In the genomic region with DNA sequence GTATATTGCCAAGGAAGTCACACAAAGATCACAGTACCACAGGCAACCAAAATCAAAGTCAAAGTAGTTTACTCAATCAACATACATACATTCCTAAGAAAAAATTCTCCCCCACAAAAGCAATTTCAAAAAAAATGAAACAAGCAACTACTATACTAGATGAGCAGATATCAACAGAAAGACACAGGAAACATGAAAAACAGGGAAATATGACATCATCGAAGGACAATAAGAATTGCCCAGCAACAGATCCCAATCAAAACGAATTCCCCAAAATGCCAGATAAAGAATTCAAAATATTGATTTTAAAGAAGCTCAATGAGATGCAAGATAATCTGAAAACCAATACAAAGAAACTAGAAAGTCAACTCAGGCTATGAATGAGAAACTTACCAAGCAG, we compare ENCODE assay signal across 22 cellular contexts.
DNase-seq lines count a peak whose midpoint lies in the region; ATAC-seq lines count a peak whose summit lies in the region.
"Had no signal": no experiment of that assay in that cellular context is flagged by ENCODE, and none has a peak within 500 bp of the region (broad histone marks: within the 10 kb centered on the region; RNA-seq: fewer than 3 reads in every experiment).

No MANE protein-coding gene starts in this region.

- peaks cover 48% of the 10 kb centered on the region for H3K36me3 Mint-ChIP-seq in T-helper 1 cell treated with Interleukin-12 subunit alpha and Interleukin-12 subunit beta and Interleukin-4 antibody, amounts not matched to agents 30 μg/mL and 1 μg/mL, for 36 hours (ENCODE audit: low read depth)
- H3K36me3 Mint-ChIP-seq in activated naive CD4-positive, alpha-beta T cell treated with anti-CD3 and anti-CD28 coated beads, Interleukin-2, amount 10 ng/mL, durations not matched to agents 7 days and 5 days, result peaks cover 72% of the 10 kb centered on the region
- H3K36me3 Mint-ChIP-seq in activated naive CD4-positive, alpha-beta T cell treated with anti-CD3 and anti-CD28 coated beads, Interleukin-2, amount 50 U/mL, for 72 hours, result peaks cover 20 to 63% of the 10 kb centered on the region in 2 donors
- peaks cover 21% of the 10 kb centered on the region for H3K36me3 Mint-ChIP-seq in activated CD4-positive, alpha-beta memory T cell treated with anti-CD3 and anti-CD28 coated beads for 36 hours
- peaks cover 56% of the 10 kb centered on the region for H3K36me3 Mint-ChIP-seq in activated naive CD8-positive, alpha-beta T cell treated with anti-CD3 and anti-CD28 coated beads, Interleukin-2, amount 10 ng/mL, durations not matched to agents 7 days and 5 days

- ATAC-seq in activated naive CD4-positive, alpha-beta T cell treated with anti-CD3 and anti-CD28 coated beads, Interleukin-2, amount 50 U/mL, for 72 hours, result no peak
- ATAC-seq in activated naive CD8-positive, alpha-beta T cell treated with anti-CD3 and anti-CD28 coated beads, Interleukin-2, amount 10 ng/mL, durations not matched to agents 7 days and 5 days (ENCODE audit: low read depth), result no peak
- ATAC-seq in GM21786 (IDR thresholded peaks at IDR 0.05; ENCODE audit: unreplicated experiment), result no peak
- ATAC-seq: GM23338, PC-3 had no signal

- peak overlapping the region; percentile 82 for H3K27ac Mint-ChIP-seq in T-helper 1 cell treated with Interleukin-12 subunit alpha and Interleukin-12 subunit beta and Interleukin-4 antibody, amounts not matched to agents 30 μg/mL and 1 μg/mL, for 36 hours
- peak overlapping the region; percentile 98 for H3K27ac Mint-ChIP-seq in activated naive CD4-positive, alpha-beta T cell treated with anti-CD3 and anti-CD28 coated beads, Interleukin-2, amount 10 ng/mL, durations not matched to agents 7 days and 5 days
- H3K27ac Mint-ChIP-seq in activated naive CD4-positive, alpha-beta T cell treated with anti-CD3 and anti-CD28 coated beads, Interleukin-2, amount 50 U/mL, for 72 hours, result no peak overlapping the region
- H3K27ac Mint-ChIP-seq in activated CD4-positive, alpha-beta memory T cell treated with anti-CD3 and anti-CD28 coated beads for 36 hours, result peak overlapping the region; percentile 78
- peak overlapping the region; percentile 86 for H3K27ac Mint-ChIP-seq in activated naive CD8-positive, alpha-beta T cell treated with anti-CD3 and anti-CD28 coated beads, Interleukin-2, amount 10 ng/mL, durations not matched to agents 7 days and 5 days
- H3K27ac Mint-ChIP-seq: B cell, GM23338 had no signal

- POLR2A ChIA-PET in activated CD4-positive, alpha-beta memory T cell treated with anti-CD3 and anti-CD28 coated beads for 36 hours (lab: Charles Lee), result no interaction called here
- POLR2A ChIA-PET in activated naive CD8-positive, alpha-beta T cell treated with anti-CD3 and anti-CD28 coated beads, Interleukin-2, amount 10 ng/mL, durations not matched to agents 7 days and 5 days (lab: Charles Lee), result no interaction called here

- H3K9me3 Mint-ChIP-seq in T-helper 1 cell treated with Interleukin-12 subunit alpha and Interleukin-12 subunit beta and Interleukin-4 antibody, amounts not matched to agents 30 μg/mL and 1 μg/mL, for 36 hours, result peaks cover 51% of the 10 kb centered on the region
- H3K9me3 Mint-ChIP-seq in activated naive CD4-positive, alpha-beta T cell treated with anti-CD3 and anti-CD28 coated beads, Interleukin-2, amount 10 ng/mL, durations not matched to agents 7 days and 5 days, result peaks cover 52% of the 10 kb centered on the region
- peaks cover 19 to 43% of the 10 kb centered on the region in 2 donors for H3K9me3 Mint-ChIP-seq in activated naive CD4-positive, alpha-beta T cell treated with anti-CD3 and anti-CD28 coated beads, Interleukin-2, amount 50 U/mL, for 72 hours
- peaks cover 32% of the 10 kb centered on the region for H3K9me3 Mint-ChIP-seq in activated CD4-positive, alpha-beta memory T cell treated with anti-CD3 and anti-CD28 coated beads for 36 hours
- peaks cover 28% of the 10 kb centered on the region for H3K9me3 Mint-ChIP-seq in activated naive CD8-positive, alpha-beta T cell treated with anti-CD3 and anti-CD28 coated beads, Interleukin-2, amount 10 ng/mL, durations not matched to agents 7 days and 5 days

- peaks cover 51% of the 10 kb centered on the region for H3K4me1 Mint-ChIP-seq in T-helper 1 cell treated with Interleukin-12 subunit alpha and Interleukin-12 subunit beta and Interleukin-4 antibody, amounts not matched to agents 30 μg/mL and 1 μg/mL, for 36 hours (ENCODE audit: low read depth)
- peaks cover 62% of the 10 kb centered on the region for H3K4me1 Mint-ChIP-seq in activated naive CD4-positive, alpha-beta T cell treated with anti-CD3 and anti-CD28 coated beads, Interleukin-2, amount 10 ng/mL, durations not matched to agents 7 days and 5 days
- H3K4me1 Mint-ChIP-seq in activated CD4-positive, alpha-beta memory T cell treated with anti-CD3 and anti-CD28 coated beads for 36 hours (ENCODE audit: low read depth), result peaks cover 53% of the 10 kb centered on the region
- H3K4me1 Mint-ChIP-seq in activated naive CD8-positive, alpha-beta T cell treated with anti-CD3 and anti-CD28 coated beads, Interleukin-2, amount 10 ng/mL, durations not matched to agents 7 days and 5 days, result peaks cover 62% of the 10 kb centered on the region
- H3K4me1 Mint-ChIP-seq: B cell had no signal

- no peaks in the 10 kb centered on the region for H3K27me3 Mint-ChIP-seq in T-helper 1 cell treated with Interleukin-12 subunit alpha and Interleukin-12 subunit beta and Interleukin-4 antibody, amounts not matched to agents 30 μg/mL and 1 μg/mL, for 36 hours (ENCODE audit: low read depth)
- no peaks in the 10 kb centered on the region for H3K27me3 Mint-ChIP-seq in activated naive CD4-positive, alpha-beta T cell treated with anti-CD3 and anti-CD28 coated beads, Interleukin-2, amount 10 ng/mL, durations not matched to agents 7 days and 5 days
- H3K27me3 Mint-ChIP-seq in activated CD4-positive, alpha-beta memory T cell treated with anti-CD3 and anti-CD28 coated beads for 36 hours, result no peaks in the 10 kb centered on the region
- no peaks in the 10 kb centered on the region for H3K27me3 Mint-ChIP-seq in activated naive CD8-positive, alpha-beta T cell treated with anti-CD3 and anti-CD28 coated beads, Interleukin-2, amount 10 ng/mL, durations not matched to agents 7 days and 5 days
- H3K27me3 Mint-ChIP-seq: B cell had no signal

- no peak for DNase-seq in T-helper 1 cell
- DNase-seq in activated naive CD4-positive, alpha-beta T cell treated with anti-CD3 and anti-CD28 coated beads, Interleukin-2, amount 10 ng/mL, durations not matched to agents 7 days and 5 days, result no peak
- no peak for DNase-seq in activated naive CD4-positive, alpha-beta T cell treated with anti-CD3 and anti-CD28 coated beads, Interleukin-2, amount 50 U/mL, for 72 hours (ENCODE audit: low spot score in 2 of 2)
- DNase-seq in activated CD4-positive, alpha-beta memory T cell treated with anti-CD3 and anti-CD28 coated beads for 36 hours, result no peak
- DNase-seq in activated naive CD8-positive, alpha-beta T cell treated with anti-CD3 and anti-CD28 coated beads, Interleukin-2, amount 10 ng/mL, durations not matched to agents 7 days and 5 days, result no peak
- no peak for DNase-seq in AG20443 (ENCODE audit: low spot score)
- DNase-seq: COR-L47, GDM1, HCEC 1CT, Kasumi-1, MG63, NCI-H1048, NCI-H1436 treated with DMSO at 0.1 percent for 48 hours, NCI-H2029, NCI-H345, NCI-H524 treated with DMSO at 0.1 percent for 48 hours, PC-3, RPMI8226 had no signal

- intact Hi-C loops in activated CD4-positive, alpha-beta memory T cell treated with anti-CD3 and anti-CD28 coated beads for 36 hours (cut with micrococcal nuclease), result no loop called here

- H3K4me3 Mint-ChIP-seq in T-helper 1 cell treated with Interleukin-12 subunit alpha and Interleukin-12 subunit beta and Interleukin-4 antibody, amounts not matched to agents 30 μg/mL and 1 μg/mL, for 36 hours, result peak overlapping the region; percentile 0
- no peak overlapping the region for H3K4me3 Mint-ChIP-seq in activated naive CD4-positive, alpha-beta T cell treated with anti-CD3 and anti-CD28 coated beads, Interleukin-2, amount 10 ng/mL, durations not matched to agents 7 days and 5 days
- no peak overlapping the region for H3K4me3 Mint-ChIP-seq in activated CD4-positive, alpha-beta memory T cell treated with anti-CD3 and anti-CD28 coated beads for 36 hours
- H3K4me3 Mint-ChIP-seq in activated naive CD8-positive, alpha-beta T cell treated with anti-CD3 and anti-CD28 coated beads, Interleukin-2, amount 10 ng/mL, durations not matched to agents 7 days and 5 days, result peak overlapping the region; percentile 0
- H3K4me3 Mint-ChIP-seq: B cell, GM23338 had no signal

- CTCF ChIA-PET in activated naive CD4-positive, alpha-beta T cell treated with anti-CD3 and anti-CD28 coated beads, Interleukin-2, amount 10 ng/mL, durations not matched to agents 7 days and 5 days (lab: Charles Lee), result no interaction called here
- CTCF ChIA-PET in activated CD4-positive, alpha-beta memory T cell treated with anti-CD3 and anti-CD28 coated beads for 36 hours (lab: Charles Lee), result no interaction called here

Comparison
In these comparisons a context has a peak if more than half of its experiments do, and no peak if none do; other contexts are left out.
1. H3K27ac Mint-ChIP-seq: peak in T-helper 1 cell treated with Interleukin-12 subunit alpha and Interleukin-12 subunit beta and Interleukin-4 antibody, amounts not matched to agents 30 μg/mL and 1 μg/mL, for 36 hours (single experiment), activated naive CD4-positive, alpha-beta T cell treated with anti-CD3 and anti-CD28 coated beads, Interleukin-2, amount 10 ng/mL, durations not matched to agents 7 days and 5 days (single experiment), activated CD4-positive, alpha-beta memory T cell treated with anti-CD3 and anti-CD28 coated beads for 36 hours (single experiment) and activated naive CD8-positive, alpha-beta T cell treated with anti-CD3 and anti-CD28 coated beads, Interleukin-2, amount 10 ng/mL, durations not matched to agents 7 days and 5 days (single experiment); none in activated naive CD4-positive, alpha-beta T cell treated with anti-CD3 and anti-CD28 coated beads, Interleukin-2, amount 50 U/mL, for 72 hours (0 of 2).
2. H3K4me3 Mint-ChIP-seq: peak in T-helper 1 cell treated with Interleukin-12 subunit alpha and Interleukin-12 subunit beta and Interleukin-4 antibody, amounts not matched to agents 30 μg/mL and 1 μg/mL, for 36 hours (single experiment) and activated naive CD8-positive, alpha-beta T cell treated with anti-CD3 and anti-CD28 coated beads, Interleukin-2, amount 10 ng/mL, durations not matched to agents 7 days and 5 days (single experiment); none in activated naive CD4-positive, alpha-beta T cell treated with anti-CD3 and anti-CD28 coated beads, Interleukin-2, amount 10 ng/mL, durations not matched to agents 7 days and 5 days (single experiment) and activated CD4-positive, alpha-beta memory T cell treated with anti-CD3 and anti-CD28 coated beads for 36 hours (single experiment).